13 cellular contexts compared by ENCODE assay signal in the genomic region with DNA sequence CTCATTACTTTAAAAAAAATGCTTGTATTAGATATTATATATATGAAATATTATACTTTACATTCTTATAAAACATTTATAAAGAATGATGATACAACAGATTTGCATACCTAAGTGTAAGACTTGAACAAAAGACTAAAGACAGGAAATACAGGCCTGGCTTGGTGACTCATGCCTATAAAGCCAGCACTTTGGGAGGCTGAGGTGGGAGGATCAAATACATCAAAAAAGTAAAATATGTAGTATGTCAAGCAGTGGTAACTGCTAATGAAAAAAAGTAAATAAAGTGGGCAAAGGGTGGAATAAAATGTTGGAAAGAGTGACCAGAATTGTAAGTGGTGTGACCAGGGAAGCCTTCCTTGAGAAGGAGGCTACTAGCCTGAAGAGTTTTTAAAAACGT.
DNase-seq lines count a peak whose midpoint lies in the region; ATAC-seq and TF ChIP-seq lines count a peak whose summit lies in the region.
"Had no signal": no experiment of that assay in that cellular context is flagged by ENCODE, and none has a peak within 500 bp of the region (broad histone marks: within the 10 kb centered on the region; RNA-seq: fewer than 3 reads in every experiment).

No MANE protein-coding gene starts in this region.

- H3K4me1 ChIP-seq in DND-41 (ENCODE audit: insufficient read depth, low read length) = no peaks in the 10 kb centered on the region
- H3K4me1 ChIP-seq: gastrocnemius medialis had no signal

- no peaks in the 10 kb centered on the region for H3K27me3 ChIP-seq in DND-41 (ENCODE audit: insufficient read depth, low read length, poor library complexity)
- H3K27me3 ChIP-seq: gastrocnemius medialis had no signal

- intact Hi-C loops in Right ventricle myocardium superior (cut with DNase I) = no loop called here

- no peak overlapping the region for H3K27ac ChIP-seq in DND-41 (ENCODE audit: low read length)
- H3K27ac ChIP-seq: gastrocnemius medialis had no signal

- H3K4me2 ChIP-seq in DND-41 (ENCODE audit: insufficient read depth, low read length) = no peak overlapping the region

- no peak overlapping the region for H3K9ac ChIP-seq in DND-41 (ENCODE audit: low read depth, low read length)

- H3K4me3 ChIP-seq in DND-41 (ENCODE audit: low read depth in 1 of 2, low read length in 2 of 2) = no peak overlapping the region
- H3K4me3 ChIP-seq in astrocyte of the cerebellum (ENCODE audit: low read depth, low read length) = no peak overlapping the region
- H3K4me3 ChIP-seq: gastrocnemius medialis had no signal

- no peak overlapping the region for H2AFZ ChIP-seq in DND-41 (ENCODE audit: low read depth, low read length)

- in situ Hi-C loops in astrocyte of the cerebellum (cut with HindIII; ENCODE audit: low sequenced_read_pairs) = no loop called here

- ATAC-seq in DND-41 (ENCODE audit: insufficient read depth, low read depth) (peak; percentile 77), Right ventricle myocardium superior (ENCODE audit: poor library complexity) (no peak), HG02884 (IDR thresholded peaks at IDR 0.05; ENCODE audit: unreplicated experiment) (no peak)
- ATAC-seq: gastrocnemius medialis had no signal

- no peaks in the 10 kb centered on the region for H3K9me3 ChIP-seq in DND-41 (ENCODE audit: insufficient read depth, low read length, severe bottlenecking)
- H3K9me3 ChIP-seq: gastrocnemius medialis had no signal

- H4K20me1 ChIP-seq in DND-41 (ENCODE audit: insufficient read depth, low read length) = no peaks in the 10 kb centered on the region

- H3K79me2 ChIP-seq in DND-41 (ENCODE audit: insufficient read depth, low read length) = no peaks in the 10 kb centered on the region

- DNase-seq in DND-41 (peak; percentile 15), HT-29 (ENCODE audit: low spot score) (peak; percentile 78), astrocyte of the cerebellum (ENCODE audit: low read depth) (peak; percentile 50), iris pigment epithelial cell (ENCODE audit: low read depth) (peak; percentile 65), retina (no peak), NCI-H2196 (lab: John Stamatoyannopoulos, UW; ENCODE audit: unreplicated experiment) (no peak), Right ventricle myocardium superior (no peak)
- DNase-seq: activated CD4-positive, CD25-positive, alpha-beta regulatory T cell; CD4-positive, alpha-beta memory T cell; gastrocnemius medialis; NCI-H1048; NCI-H524 had no signal

- TF ChIP-seq CTCF in DND-41 (IDR thresholded peaks at IDR 0.05; ENCODE audit: borderline replicate concordance, extremely low read depth, low read length, poor library complexity, severe bottlenecking) (no peak), astrocyte of the cerebellum (IDR thresholded peaks at IDR 0.05; ENCODE audit: low read depth, low read length, missing control alignments) (no peak)

- no peaks in the 10 kb centered on the region for H3K36me3 ChIP-seq in DND-41 (ENCODE audit: insufficient read depth, low read length)
- H3K36me3 ChIP-seq: gastrocnemius medialis had no signal

Comparison
In these comparisons a context has a peak if more than half of its experiments do, and no peak if none do; other contexts are left out.
1. DNase-seq: peak in DND-41 (single experiment), HT-29 (single experiment), astrocyte of the cerebellum (single experiment) and iris pigment epithelial cell (single experiment); none in retina (single experiment), NCI-H2196 (single experiment) and Right ventricle myocardium superior (single experiment).